ENCODE assay signal across 8 cellular contexts in the genomic region with DNA sequence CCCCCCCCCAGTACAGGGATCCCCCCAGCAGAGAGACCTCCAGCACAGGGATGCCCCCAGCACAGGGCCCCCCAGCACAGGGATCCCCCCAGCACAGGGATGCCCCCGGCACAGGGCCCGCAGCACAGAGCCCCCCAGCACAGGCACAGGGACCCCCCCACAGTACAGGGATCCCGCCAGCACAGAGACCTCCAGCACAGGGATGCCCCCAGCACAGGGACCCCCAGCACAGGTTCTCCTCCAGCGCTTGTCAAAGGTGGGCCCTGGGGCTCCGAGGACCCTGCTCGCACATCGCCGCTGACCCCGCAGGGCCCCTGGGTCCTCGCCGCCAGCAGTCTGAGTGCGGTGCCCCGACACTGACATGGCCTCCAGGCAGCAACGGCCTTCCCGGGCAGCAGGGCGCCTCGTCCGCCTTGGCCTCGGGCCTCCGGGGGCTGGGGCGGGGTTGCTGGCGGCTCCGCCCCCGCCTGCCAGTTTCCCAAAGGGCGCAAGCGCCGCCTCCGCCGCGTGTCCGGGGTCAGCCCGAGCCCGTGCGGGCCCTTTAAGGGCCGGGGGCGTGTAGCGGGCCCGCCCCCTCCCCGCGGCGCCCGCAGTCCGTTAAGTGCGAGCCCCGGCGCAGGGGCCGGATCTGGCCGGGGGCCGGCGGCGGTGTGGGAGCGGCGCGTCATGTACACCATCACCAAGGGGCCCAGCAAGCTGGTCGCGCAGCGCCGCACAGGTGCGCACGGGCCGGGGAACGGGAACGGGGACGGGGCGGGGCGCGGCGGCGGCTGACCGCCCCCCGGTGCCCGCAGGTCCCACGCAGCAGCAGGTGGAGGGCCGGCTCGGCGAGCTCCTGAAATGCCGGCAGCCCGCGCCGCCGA. TPM values are rescaled to one million over a fixed set of nuclear protein-coding genes. Genes with fewer than 3 reads are reported as not detected.
DNase-seq lines count a peak whose midpoint lies in the region; ATAC-seq and TF ChIP-seq lines count a peak whose summit lies in the region.

A gene with protein sequence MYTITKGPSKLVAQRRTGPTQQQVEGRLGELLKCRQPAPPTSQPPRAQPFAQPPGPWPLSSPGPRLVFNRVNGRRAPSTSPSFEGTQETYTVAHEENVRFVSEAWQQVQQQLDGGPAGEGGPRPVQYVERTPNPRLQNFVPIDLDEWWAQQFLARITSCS (plus strand): TSS at position 503 of the 863 bp plus-strand sequence. CDS start 164 bp downstream, at position 667.

- peak within 1 kb of the TSS; percentile 60 for H3K4me3 ChIP-seq in mucosa of stomach (ENCODE audit: low read length)

- peak within 1 kb of the TSS; percentile 91 for H3K9ac ChIP-seq in mucosa of stomach (ENCODE audit: low read length)

- H3K4me3 Mint-ChIP-seq in stimulated activated effector memory CD8-positive, alpha-beta T cell treated with anti-CD3 and anti-CD28 coated beads, Interleukin-12 subunit alpha, Interleukin-12 subunit beta, amount 100 ng/mL, for 72 hours, result peak within 1 kb of the TSS; percentile 74

- no peaks in the 10 kb centered on the region for H3K9me3 ChIP-seq in mucosa of stomach (ENCODE audit: control insufficient read depth, low read length)

- ATAC-seq in GM19023 (IDR thresholded peaks at IDR 0.05; ENCODE audit: unreplicated experiment) (peak; percentile 54), HG03469 (IDR thresholded peaks at IDR 0.05; ENCODE audit: unreplicated experiment) (peak; percentile 32), esophagus mucosa (peak; percentile 11)
- peak; percentile 68 for ATAC-seq in stimulated activated effector memory CD8-positive, alpha-beta T cell treated with anti-CD3 and anti-CD28 coated beads, Interleukin-12 subunit alpha, Interleukin-12 subunit beta, amount 100 ng/mL, for 72 hours

- peaks cover 56% of the 10 kb centered on the region for H3K4me1 ChIP-seq in mucosa of stomach (ENCODE audit: control insufficient read depth, insufficient read depth, low read length)

- no peaks in the 10 kb centered on the region for H3K9me3 Mint-ChIP-seq in stimulated activated effector memory CD8-positive, alpha-beta T cell treated with anti-CD3 and anti-CD28 coated beads, Interleukin-12 subunit alpha, Interleukin-12 subunit beta, amount 100 ng/mL, for 72 hours

- H3K4me1 Mint-ChIP-seq in stimulated activated effector memory CD8-positive, alpha-beta T cell treated with anti-CD3 and anti-CD28 coated beads, Interleukin-12 subunit alpha, Interleukin-12 subunit beta, amount 100 ng/mL, for 72 hours, result peaks cover 25% of the 10 kb centered on the region

- peak within 1 kb of the TSS; percentile 86 for H3K27ac Mint-ChIP-seq in stimulated activated effector memory CD8-positive, alpha-beta T cell treated with anti-CD3 and anti-CD28 coated beads, Interleukin-12 subunit alpha, Interleukin-12 subunit beta, amount 100 ng/mL, for 72 hours

- DNase-seq in AG09319 (ENCODE audit: extremely low read depth, low read depth) (peak; percentile 39), OCI-M1 (lab: John Stamatoyannopoulos, UW) (peak; percentile 90)
- peak; percentile 69 for DNase-seq in activated T-cell treated with anti-CD3 and anti-CD28 coated beads, Interleukin-2, amount 50 U/mL, for 1 hour
- peak; percentile 72 to 90 for DNase-seq in stimulated activated effector memory CD8-positive, alpha-beta T cell treated with anti-CD3 and anti-CD28 coated beads, Interleukin-12 subunit alpha, Interleukin-12 subunit beta, amount 100 ng/mL, for 72 hours (ENCODE audit: low spot score in 2 of 2)

- peaks cover 24% of the 10 kb centered on the region for H3K36me3 Mint-ChIP-seq in stimulated activated effector memory CD8-positive, alpha-beta T cell treated with anti-CD3 and anti-CD28 coated beads, Interleukin-12 subunit alpha, Interleukin-12 subunit beta, amount 100 ng/mL, for 72 hours

- H3K36me3 ChIP-seq in mucosa of stomach (ENCODE audit: control insufficient read depth, insufficient read depth, low read length), result no peaks in the 10 kb centered on the region

- TF ChIP-seq CTCF in AG09319 (IDR thresholded peaks at IDR 0.05; ENCODE audit: low read depth, low read length), result no peak

- H3K27me3 ChIP-seq in mucosa of stomach (ENCODE audit: control insufficient read depth, insufficient read depth, low read length), result no peaks in the 10 kb centered on the region

RNA-seq across cellular contexts. Expression of the gene that starts here (rescaled TPM):
- 20.3 TPM for total RNA-seq in esophagus mucosa

Comparison
In these comparisons a context has a peak if more than half of its experiments do, and no peak if none do; other contexts are left out.
1. Peak in every context shown above with its lines: DNase-seq, ATAC-seq and H3K4me3 ChIP-seq.
2. DNase-seq: peak in every context shown above with its lines; median percentile 90 in OCI-M1; 81 in stimulated activated effector memory CD8-positive, alpha-beta T cell treated with anti-CD3 and anti-CD28 coated beads, Interleukin-12 subunit alpha, Interleukin-12 subunit beta, amount 100 ng/mL, for 72 hours; 69 in activated T-cell treated with anti-CD3 and anti-CD28 coated beads, Interleukin-2, amount 50 U/mL, for 1 hour; 39 in AG09319.
3. ATAC-seq: peak in every context shown above with its lines; median percentile 68 in stimulated activated effector memory CD8-positive, alpha-beta T cell treated with anti-CD3 and anti-CD28 coated beads, Interleukin-12 subunit alpha, Interleukin-12 subunit beta, amount 100 ng/mL, for 72 hours; 54 in GM19023; 32 in HG03469; 11 in esophagus mucosa.